ENCODE assay signal across 21 cellular contexts in the genomic region with DNA sequence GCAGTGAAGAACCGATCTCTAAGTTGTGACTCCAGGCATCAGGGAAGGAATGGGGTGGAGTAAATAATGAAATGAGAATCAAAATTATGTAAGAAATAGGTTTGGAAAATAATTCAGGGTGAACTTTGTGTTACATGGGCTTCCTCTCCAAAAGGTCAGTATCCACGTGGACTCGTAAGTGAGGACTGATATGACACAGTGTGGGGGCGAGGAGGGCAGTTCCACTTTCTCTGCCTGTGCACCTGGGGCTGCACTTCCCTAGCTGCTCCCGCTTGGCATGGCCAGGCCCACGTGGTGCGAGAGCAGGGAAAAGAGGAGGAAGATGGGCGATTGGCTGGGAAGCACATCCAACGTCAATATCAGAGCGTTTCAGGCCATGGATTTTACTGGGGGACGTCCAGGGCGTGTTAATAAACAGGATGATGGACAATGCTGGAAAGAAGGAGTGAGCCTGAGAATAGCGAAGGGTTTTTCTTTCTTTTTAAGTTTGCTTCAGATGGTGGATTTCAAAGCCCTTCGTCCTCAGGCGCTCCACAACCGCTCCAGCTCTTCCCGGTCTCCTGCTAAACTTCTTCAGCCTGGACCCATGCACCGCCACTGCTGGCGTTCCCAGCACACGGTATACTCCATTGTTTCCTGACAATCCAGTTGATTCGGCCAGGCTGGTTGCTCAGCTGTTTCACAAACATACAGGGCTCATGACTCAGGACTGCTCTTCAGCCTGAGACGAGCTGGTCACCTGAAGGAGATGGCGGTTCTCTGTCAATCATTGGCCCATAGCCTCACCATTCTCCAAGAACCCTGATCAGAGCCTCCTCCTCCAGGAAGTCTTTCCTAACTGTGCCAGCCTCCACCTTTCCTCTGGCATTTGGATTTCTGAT. TPM values are rescaled to one million over a fixed set of nuclear protein-coding genes. Genes with fewer than 3 reads are reported as not detected.
"Had no signal": no experiment of that assay in that cellular context is flagged by ENCODE, and none has a peak within 500 bp of the region (broad histone marks: within the 10 kb centered on the region; RNA-seq: fewer than 3 reads in every experiment).

No MANE protein-coding gene starts in this region.

- H3K4me3 ChIP-seq: mucosa of descending colon, psoas muscle, spleen, suprapubic skin had no signal

- H3K27me3 ChIP-seq: spleen had no signal

- H3K4me1 ChIP-seq: psoas muscle, suprapubic skin had no signal

- ATAC-seq: activated CD4-positive, CD25-positive, alpha-beta regulatory T cell treated with anti-CD3 and anti-CD28 coated beads, Interleukin-2, amount 50 U/mL, for 24 hours; left cardiac atrium; mucosa of descending colon; natural killer cell; psoas muscle; sciatic nerve had no signal

- DNase-seq: activated naive CD8-positive, alpha-beta T cell treated with anti-CD3 and anti-CD28 coated beads, Interleukin-2, amount 10 ng/mL, durations not matched to agents 7 days and 5 days; activated T-cell treated with anti-CD3 and anti-CD28 coated beads, Interleukin-2, amount 50 U/mL, for 1 hour; anterior cingulate cortex; dermis blood vessel endothelial cell; left cardiac atrium; mucosa of descending colon; natural killer cell; psoas muscle; spleen; stimulated activated CD4-positive, alpha-beta T cell treated with anti-CD3 and anti-CD28 coated beads, Interleukin-1b, Interleukin-23, amount 100 ng/mL, for 48 hours; stimulated activated naive CD4-positive, alpha-beta T cell had no signal

- H3K27ac Mint-ChIP-seq: activated naive CD8-positive, alpha-beta T cell treated with anti-CD3 and anti-CD28 coated beads, Interleukin-2, amount 10 ng/mL, durations not matched to agents 7 days and 5 days; natural killer cell; type B pancreatic cell had no signal

- H3K36me3 Mint-ChIP-seq: activated naive CD8-positive, alpha-beta T cell treated with anti-CD3 and anti-CD28 coated beads, Interleukin-2, amount 10 ng/mL, durations not matched to agents 7 days and 5 days; natural killer cell; type B pancreatic cell had no signal

- H3K9me3 ChIP-seq: mucosa of descending colon, psoas muscle, spleen, suprapubic skin had no signal

- H3K9me3 Mint-ChIP-seq: activated naive CD8-positive, alpha-beta T cell treated with anti-CD3 and anti-CD28 coated beads, Interleukin-2, amount 10 ng/mL, durations not matched to agents 7 days and 5 days; natural killer cell; type B pancreatic cell had no signal

- H3K4me3 Mint-ChIP-seq: activated naive CD8-positive, alpha-beta T cell treated with anti-CD3 and anti-CD28 coated beads, Interleukin-2, amount 10 ng/mL, durations not matched to agents 7 days and 5 days; natural killer cell; type B pancreatic cell had no signal

- H3K36me3 ChIP-seq: suprapubic skin had no signal

- H3K27ac ChIP-seq: psoas muscle, suprapubic skin had no signal

RNA-seq across cellular contexts. Expression of a gene that starts 11.8 kb away (rescaled TPM):
- total RNA-seq: cerebellum; dermis blood vessel endothelial cell; glomerular endothelial cell; left cardiac atrium; lung microvascular endothelial cell; psoas muscle; sciatic nerve; T-helper 2 cell treated with Interferon-gamma antibody and Interleukin-4, amounts not matched to agents 100 ng/mL and 5 ng/mL, for 36 hours had no signal

RNA-seq across cellular contexts. Expression of a gene that starts 23.1 kb away (rescaled TPM):
- total RNA-seq: activated naive CD8-positive, alpha-beta T cell treated with anti-CD3 and anti-CD28 coated beads, Interleukin-2, amount 10 ng/mL, durations not matched to agents 7 days and 5 days; cerebellum; dermis blood vessel endothelial cell; glomerular endothelial cell; left cardiac atrium; lung microvascular endothelial cell; mucosa of descending colon; omental fat pad; psoas muscle; sciatic nerve; suprapubic skin; T-helper 2 cell treated with Interferon-gamma antibody and Interleukin-4, amounts not matched to agents 100 ng/mL and 5 ng/mL, for 36 hours had no signal
- polyA plus RNA-seq: esophagus, psoas muscle, spleen had no signal
